In genomic region chr20:2131366-2131765, GRCh38 we compare ENCODE assay signal across 12 cellular contexts. TPM values are rescaled to one million over a fixed set of nuclear protein-coding genes. Genes with fewer than 3 reads are reported as not detected.
DNase-seq lines count a peak whose midpoint lies in the region; ATAC-seq, FAIRE-seq and TF ChIP-seq lines count a peak whose summit lies in the region.
"Had no signal": no experiment of that assay in that cellular context is flagged by ENCODE, and none has a peak within 500 bp of the region (broad histone marks: within the 10 kb centered on the region; RNA-seq: fewer than 3 reads in every experiment).

No MANE protein-coding gene starts in this region.

- no peaks in the 10 kb centered on the region for H3K27me3 ChIP-seq in GM23248 (replicated peaks; ENCODE audit: insufficient read depth)
- H3K27me3 ChIP-seq in endothelial cell of umbilical vein (ENCODE audit: control insufficient read depth in 2 of 2, insufficient read depth in 2 of 2, low read length in 2 of 2), result no peaks in the 10 kb centered on the region

- H3K79me2 ChIP-seq in GM23248 (ENCODE audit: insufficient read depth) (peaks cover 91% of the 10 kb centered on the region), endothelial cell of umbilical vein (ENCODE audit: control insufficient read depth, insufficient read depth, low read length) (peaks cover 53% of the 10 kb centered on the region)

- no peaks in the 10 kb centered on the region for H3K9me2 ChIP-seq in GM23248 (ENCODE audit: insufficient read depth)

- no peak for TF ChIP-seq POLR2A in endothelial cell of umbilical vein (IDR thresholded peaks at IDR 0.05; ENCODE audit: low read depth, low read length)

- H3K4me2 ChIP-seq in GM23248 (ENCODE audit: unreplicated experiment) (peak overlapping the region; percentile 33), endothelial cell of umbilical vein (ENCODE audit: insufficient read depth, low read length) (no peak overlapping the region)

- no peak for ATAC-seq in HG02852 (IDR thresholded peaks at IDR 0.05; ENCODE audit: unreplicated experiment)
- ATAC-seq: activated CD8-positive, alpha-beta memory T cell treated with anti-CD3 and anti-CD28 coated beads, Interleukin-2, amount 10 ng/mL, durations not matched to agents 7 days and 5 days had no signal

- in situ Hi-C loops in GM23248 (cut with MboI), result no loop called here

- peak; percentile 79 for DNase-seq in GM23248
- peak; percentile 70 for DNase-seq in RPMI7951 (ENCODE audit: low read depth)
- DNase-seq in endothelial cell of umbilical vein (ENCODE audit: low read depth, low spot score), result peak; percentile 6
- peak; percentile 57 for DNase-seq in renal cortical epithelial cell (ENCODE audit: low read depth)
- DNase-seq in stimulated activated naive CD4-positive, alpha-beta T cell treated with Interleukin-2 at 50 U/mL for 16 hours (lab: John Stamatoyannopoulos, UW), result no peak
- DNase-seq in posterior cingulate gyrus, result no peak
- DNase-seq: activated CD8-positive, alpha-beta memory T cell treated with anti-CD3 and anti-CD28 coated beads, Interleukin-2, amount 10 ng/mL, durations not matched to agents 7 days and 5 days; activated naive CD8-positive, alpha-beta T cell treated with anti-CD3 and anti-CD28 coated beads, Interleukin-2, amount 10 ng/mL, durations not matched to agents 7 days and 5 days; effector memory CD4-positive, alpha-beta T cell; NCI-H2029 treated with DMSO at 0.1 percent for 48 hours; stimulated activated CD4-positive, alpha-beta T cell treated with anti-CD3 and anti-CD28 coated beads, Interleukin-4, amount 100 ng/mL, for 24 hours had no signal

- H3K9me1 ChIP-seq in endothelial cell of umbilical vein (replicated peaks; ENCODE audit: control insufficient read depth, extremely low read depth, insufficient read depth, low read length), result no peaks in the 10 kb centered on the region

- WGBS in GM23248 (ENCODE audit: low coverage in 1 of 2, low lambda C conversion rate in 2 of 2, missing lambda C conversion rate in 2 of 2), 2 experiments, result 13 to 18% methylated on average over 3 of the region's 3 CpGs

- TF ChIP-seq CTCF in endothelial cell of umbilical vein (IDR thresholded peaks at IDR 0.05; ENCODE audit: extremely low read depth in 1 of 2, insufficient read depth in 1 of 2, low read depth in 1 of 2, low read length in 2 of 2), result no peak

- BruUV-seq in endothelial cell of umbilical vein (replicated peaks; lab: Mats Ljungman, UMichigan), result no TSS peak

- H3K9ac ChIP-seq in GM23248, result peak overlapping the region; percentile 27; the same call in 1 of the 2 replicates
- no peak overlapping the region for H3K9ac ChIP-seq in endothelial cell of umbilical vein (replicated peaks; ENCODE audit: extremely low read depth, insufficient read depth, low read length)

- H3K4me3 ChIP-seq in GM23248 (no peak overlapping the region), endothelial cell of umbilical vein (replicated peaks in 1 of 3; ENCODE audit: insufficient read depth in 1 of 3, low read depth in 1 of 3, low read length in 3 of 3) (no peak overlapping the region)

- dilution Hi-C loops in endothelial cell of umbilical vein (cut with MboI; ENCODE audit: extremely low pct_ligation_motif_present, low sequenced_read_pairs), result no loop called here

- H3K36me3 ChIP-seq in GM23248 (ENCODE audit: low read depth) (no peaks in the 10 kb centered on the region), endothelial cell of umbilical vein (ENCODE audit: control insufficient read depth in 2 of 2, extremely low read depth in 1 of 2, insufficient read depth in 2 of 2, low read length in 2 of 2) (peaks cover 0 to 5% of the 10 kb centered on the region in 2 experiments)

- H3K27ac ChIP-seq in GM23248 (peak overlapping the region; percentile 89), endothelial cell of umbilical vein (ENCODE audit: insufficient read depth, low read depth, low read length) (no peak overlapping the region)

- H3K4me1 ChIP-seq in GM23248 (ENCODE audit: insufficient read depth) (peaks cover 47% of the 10 kb centered on the region), endothelial cell of umbilical vein (ENCODE audit: control insufficient read depth, extremely low read depth, insufficient read depth, low read length) (peaks cover 3% of the 10 kb centered on the region)

- peaks cover 47% of the 10 kb centered on the region for H3F3A ChIP-seq in GM23248 (ENCODE audit: insufficient read depth)

- CTCF ChIA-PET in endothelial cell of umbilical vein (lab: Charles Lee), result interaction anchor here (0.8 to 1.5 kb wide), 4 partner anchors 8 to 42 kb away, joined by 3 to 4 read pairs (median 3); no protein-coding TSS in a partner anchor

- peak; percentile 64 for FAIRE-seq in endothelial cell of umbilical vein (lab: Jason Lieb, UNC)

- 0 out of 2 replicates have a peak, but pooled peaks cover 3% of the 10 kb centered on the region for H4K20me1 ChIP-seq in GM23248 (ENCODE audit: insufficient read depth)
- H4K20me1 ChIP-seq in endothelial cell of umbilical vein (replicated peaks; ENCODE audit: control insufficient read depth, extremely low read depth, insufficient read depth, low read length), result no peaks in the 10 kb centered on the region

- intact Hi-C loops in endothelial cell of umbilical vein (cut with micrococcal nuclease), result no loop called here
- intact Hi-C loops in posterior cingulate gyrus (cut with DNase I), result no loop called here

- H2AFZ ChIP-seq in GM23248 (no peak overlapping the region), endothelial cell of umbilical vein (ENCODE audit: low read depth, low read length) (no peak overlapping the region)

- POLR2A ChIA-PET in endothelial cell of umbilical vein (lab: Charles Lee), result no interaction called here

- H3K9me3 ChIP-seq in GM23248 (ENCODE audit: low read depth) (no peaks in the 10 kb centered on the region), endothelial cell of umbilical vein (replicated peaks; ENCODE audit: control insufficient read depth, insufficient read depth, low read length) (no peaks in the 10 kb centered on the region)

TF ChIP-seq in endothelial cell of umbilical vein, 7 proteins besides CTCF, POLR2A, EP300 and RAD21:
- TF ChIP-seq GATA2 (IDR thresholded peaks at IDR 0.05; ENCODE audit: insufficient read depth, insufficient read length, low read depth, low read length), result no peak
- no peak for TF ChIP-seq POLR2AphosphoS5 (IDR thresholded peaks at IDR 0.05; ENCODE audit: insufficient read depth, low read depth, low read length)
- TF ChIP-seq JUN (IDR thresholded peaks at IDR 0.05; ENCODE audit: borderline replicate concordance, insufficient read depth, insufficient read length, low read depth), result peak; percentile 3
- no peak for TF ChIP-seq MAX (IDR thresholded peaks at IDR 0.05; ENCODE audit: insufficient read depth, insufficient read length)
- peak; percentile 84 for TF ChIP-seq FOS (IDR thresholded peaks at IDR 0.05; ENCODE audit: borderline replicate concordance, insufficient read depth, low read length)
- TF ChIP-seq EZH2 (IDR thresholded peaks at IDR 0.05; ENCODE audit: borderline replicate concordance, low read depth, low read length, severe bottlenecking), result no peak
- no peak for TF ChIP-seq MYC (IDR thresholded peaks at IDR 0.05; ENCODE audit: low read depth, low read length)

RNA-seq across cellular contexts. Expression of gene STK35, which starts 29.7 kb away (rescaled TPM):
- 15.2 and 19.7 TPM in 2 replicates for total RNA-seq in GM23248 (2014; rRNA removed; shearing (Covaris generic))
- polyA plus RNA-seq in GM23248 (2016; fragmentation: Nextera tagmentation; extraction: Ambion mirVana) (5.9 and 6.9 TPM in 2 replicates), endothelial cell of umbilical vein (9.9 and 10.2 TPM in 2 replicates)
- total RNA-seq in RPMI7951 (2014; rRNA removed; shearing (Covaris generic)), result 15.7 and 20.8 TPM in 2 replicates
- total RNA-seq in endothelial cell of umbilical vein (17.5 TPM in 2 replicates), renal cortical epithelial cell (15.6 and 36.2 TPM in 2 replicates)
- polyA plus RNA-seq in endothelial cell of umbilical vein (2011; cell fraction: cytosol; rRNA removed), result 9.4 and 9.6 TPM in 2 replicates
- polyA plus RNA-seq in endothelial cell of umbilical vein (2011; cell fraction: nucleus; rRNA removed), result 15.2 and 15.6 TPM in 2 replicates
- 7.8 and 8.7 TPM in 2 replicates for polyA plus RNA-seq in endothelial cell of umbilical vein (2012)
- polyA minus RNA-seq in endothelial cell of umbilical vein, result 16.0 and 18.0 TPM in 2 replicates
- 9.1 TPM for polyA minus RNA-seq in endothelial cell of umbilical vein (2011; cell fraction: cytosol; rRNA and poly(A)+ RNA removed)
- 9.8 and 10.7 TPM in 2 replicates for polyA minus RNA-seq in endothelial cell of umbilical vein (2011; cell fraction: nucleus; rRNA and poly(A)+ RNA removed)

Comparison
In these comparisons a context has a peak if more than half of its experiments do, and no peak if none do; other contexts are left out.
1. DNase-seq: peak in GM23248 (single experiment), RPMI7951 (single experiment), endothelial cell of umbilical vein (single experiment) and renal cortical epithelial cell (single experiment); none in stimulated activated naive CD4-positive, alpha-beta T cell treated with Interleukin-2 at 50 U/mL for 16 hours (single experiment) and posterior cingulate gyrus (0 of 10).